29 cellular contexts compared by ENCODE assay signal in the genomic region with DNA sequence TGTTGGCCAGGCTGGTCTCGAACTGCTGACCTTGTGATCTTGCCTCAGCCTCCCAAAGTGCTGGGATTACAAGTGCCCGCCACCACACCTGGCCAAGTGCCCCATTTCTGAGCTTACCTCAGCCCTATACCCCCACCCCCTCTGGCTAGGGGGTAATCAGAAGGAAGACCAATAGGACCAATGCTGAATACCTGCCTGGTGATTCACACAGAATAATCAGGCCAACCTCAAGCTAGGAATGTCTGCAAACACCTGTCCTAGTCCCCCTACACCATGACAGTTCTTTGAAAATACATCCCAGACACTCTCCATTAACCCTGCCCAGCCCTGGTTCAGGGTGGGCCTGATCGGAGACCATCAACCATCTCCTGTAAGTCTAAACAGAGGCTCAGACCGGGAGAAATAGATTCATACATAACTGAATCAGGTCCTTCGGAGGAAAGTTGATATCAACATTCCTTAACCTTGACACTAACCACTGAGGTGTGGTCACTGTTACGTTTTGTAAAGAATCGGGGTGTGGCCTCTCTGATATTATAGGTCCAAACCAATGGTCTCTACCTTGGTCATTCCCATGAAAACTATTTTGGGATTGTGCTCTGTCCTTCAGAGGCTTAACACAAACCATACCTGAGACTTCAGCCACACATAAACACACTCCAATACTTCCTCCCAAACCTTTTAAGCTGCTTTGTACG.
"Had no signal": no experiment of that assay in that cellular context is flagged by ENCODE, and none has a peak within 500 bp of the region (broad histone marks: within the 10 kb centered on the region; RNA-seq: fewer than 3 reads in every experiment).

No MANE protein-coding gene starts in this region.

- ATAC-seq: activated CD4-positive, alpha-beta T cell treated with anti-CD3 and anti-CD28 coated beads for 36 hours; activated T-cell treated with anti-CD3 and anti-CD28 coated beads, Interleukin-2, amount 50 U/mL, for 72 hours; naive thymus-derived CD4-positive, alpha-beta T cell had no signal

- H3K27ac ChIP-seq: epithelial cell of prostate, neural progenitor cell, parathyroid adenoma, suprapubic skin, tibial artery had no signal

- FAIRE-seq: colon, endometrium had no signal

- H3K9me3 ChIP-seq: suprapubic skin had no signal

- H3K4me1 ChIP-seq: parathyroid adenoma, tibial artery had no signal

- DNase-seq: activated CD4-positive, alpha-beta T cell treated with anti-CD3 and anti-CD28 coated beads for 36 hours; activated CD4-positive, CD25-positive, alpha-beta regulatory T cell; activated naive CD4-positive, alpha-beta T cell; activated T-cell treated with anti-CD3 and anti-CD28 coated beads for 4 hours; activated T-cell treated with anti-CD3 and anti-CD28 coated beads, Interleukin-2, amount 50 U/mL, for 72 hours; central memory CD4-positive, alpha-beta T cell; dermis blood vessel endothelial cell; effector CD8-positive, alpha-beta T cell; esophagus squamous epithelium; foreskin melanocyte; mammary epithelial cell; midbrain; naive thymus-derived CD4-positive, alpha-beta T cell; occipital lobe; stimulated activated CD4-positive, alpha-beta T cell treated with anti-CD3 and anti-CD28 coated beads, Interleukin-1b, Interleukin-23, amount 100 ng/mL, for 48 hours; stimulated activated CD4-positive, alpha-beta T cell treated with anti-CD3 and anti-CD28 coated beads, Interleukin-4, amount 100 ng/mL, for 4 hours; stimulated activated CD8-positive, alpha-beta memory T cell treated with anti-CD3 and anti-CD28 coated beads, Interleukin-4, amount 100 ng/mL, for 48 hours; stimulated activated naive CD4-positive, alpha-beta T cell had no signal

- H3K27me3 ChIP-seq: esophagus squamous epithelium, neural progenitor cell, right atrium auricular region, suprapubic skin, tibial artery had no signal

- H3K36me3 ChIP-seq: esophagus squamous epithelium, neural progenitor cell, right atrium auricular region, suprapubic skin, tibial artery had no signal

- H3K36me3 Mint-ChIP-seq: activated naive CD8-positive, alpha-beta T cell; neural progenitor cell had no signal

- H3K27me3 Mint-ChIP-seq: activated CD4-positive, alpha-beta T cell treated with anti-CD3 and anti-CD28 coated beads for 36 hours had no signal

- H3K4me3 ChIP-seq: esophagus squamous epithelium, neural progenitor cell, right atrium auricular region, smooth muscle cell, suprapubic skin, tibial artery had no signal

- H3K4me3 Mint-ChIP-seq: activated CD4-positive, alpha-beta T cell treated with anti-CD3 and anti-CD28 coated beads for 36 hours; activated naive CD8-positive, alpha-beta T cell; activated T-cell treated with anti-CD3 and anti-CD28 coated beads, Interleukin-2, amount 50 U/mL, for 72 hours; brain; naive thymus-derived CD4-positive, alpha-beta T cell; neural progenitor cell had no signal

- H3K27ac Mint-ChIP-seq: activated CD4-positive, alpha-beta T cell treated with anti-CD3 and anti-CD28 coated beads for 36 hours; activated naive CD8-positive, alpha-beta T cell; activated T-cell treated with anti-CD3 and anti-CD28 coated beads, Interleukin-2, amount 50 U/mL, for 72 hours; brain; naive thymus-derived CD4-positive, alpha-beta T cell; neural progenitor cell had no signal
